ENCODE assay signal across 1 cellular context in genomic region chr5:74626386-74627222, GRCh38.
TF ChIP-seq lines count a peak whose summit lies in the region.

No MANE protein-coding gene starts in this region.

TF ChIP-seq in SK-N-SH treated with all-trans-retinoic acid at 6 μM for 48 hours, 23 proteins besides CTCF, POLR2A, EP300 and RAD21:
- TF ChIP-seq TSHZ2 (CRISPR knock-in tag; IDR thresholded peaks at IDR 0.05) (no peak), PATZ1 (CRISPR knock-in tag; IDR thresholded peaks at IDR 0.05; ENCODE audit: borderline replicate concordance) (peak; percentile 14; the same call in 1 of the 2 replicates), OSR1 (CRISPR knock-in tag; IDR thresholded peaks at IDR 0.05) (no peak)
TF ChIP-seq in SK-N-SH treated with all-trans-retinoic acid at 6 μM for 48 hours: peak in this region for 1.
